ENCODE assay signal across 8 cellular contexts in the genomic region with DNA sequence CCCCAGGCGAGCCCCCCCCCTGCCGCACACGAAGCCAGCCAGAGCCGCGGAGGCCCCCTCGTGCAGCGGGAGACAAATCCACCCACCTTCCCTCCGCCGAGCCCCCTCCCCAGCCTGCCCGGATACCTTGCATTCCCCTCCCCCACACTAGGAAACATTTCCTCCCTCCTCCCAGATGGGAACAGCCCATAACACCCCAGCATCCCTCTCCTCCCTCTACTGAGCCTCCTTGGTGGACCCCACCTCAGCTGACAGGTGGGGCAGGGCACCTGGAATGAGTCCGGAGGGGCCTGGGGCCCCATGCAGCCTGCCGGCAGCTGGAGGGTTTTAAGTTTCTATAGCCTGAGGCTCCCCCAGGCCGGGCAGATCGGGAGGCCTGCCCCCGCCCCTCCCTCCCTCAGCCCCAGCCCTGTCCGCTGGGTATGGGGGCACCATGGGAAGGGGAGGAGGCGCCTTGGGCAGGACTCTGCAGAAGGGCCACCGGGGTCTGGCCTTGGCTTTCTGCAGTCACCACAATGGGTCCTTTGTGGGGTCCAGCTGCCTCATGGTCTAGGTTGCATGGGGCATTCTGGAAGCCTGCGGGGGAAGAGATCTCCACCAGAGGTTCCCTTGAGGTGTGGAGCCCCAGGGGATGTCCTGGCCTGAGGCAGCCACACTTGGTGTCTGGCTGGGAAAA. TPM values are rescaled to one million over a fixed set of nuclear protein-coding genes. Genes with fewer than 3 reads are reported as not detected.
DNase-seq lines count a peak whose midpoint lies in the region; ATAC-seq and TF ChIP-seq lines count a peak whose summit lies in the region.

No MANE protein-coding gene starts in this region.

- H3K27me3 ChIP-seq in Karpas-422 (ENCODE audit: low read length): no peaks in the 10 kb centered on the region

- peaks cover 6% of the 10 kb centered on the region; the same call in 1 of the 2 replicates for H4K20me1 ChIP-seq in Karpas-422 (ENCODE audit: insufficient read depth, low read depth, low read length)

- H3K4me2 ChIP-seq in Karpas-422 (ENCODE audit: low read depth, low read length, poor library complexity, severe bottlenecking): peak overlapping the region; percentile 91

- H3K4me1 Mint-ChIP-seq in brain: peaks cover 33% of the 10 kb centered on the region
- peaks cover 41 to 48% of the 10 kb centered on the region in 2 donors for H3K4me1 Mint-ChIP-seq in stimulated activated naive B cell treated with anti-CD40 and anti-IgM and Interleukin-4, amounts not matched to agents 10 μg/mL and 1 μg/mL and 100 μg/mL, for 72 hours

- H3K9me3 Mint-ChIP-seq in brain: no peaks in the 10 kb centered on the region
- no peaks in the 10 kb centered on the region for H3K9me3 Mint-ChIP-seq in stimulated activated naive B cell treated with anti-CD40 and anti-IgM and Interleukin-4, amounts not matched to agents 10 μg/mL and 1 μg/mL and 100 μg/mL, for 72 hours

- peak overlapping the region; percentile 95 for H3K4me3 ChIP-seq in Karpas-422 (ENCODE audit: low read length)

- no peaks in the 10 kb centered on the region for H3K36me3 ChIP-seq in Karpas-422 (ENCODE audit: insufficient read depth, low read length)

- 0 out of 2 replicates have a peak overlapping the region, but pooled peaks have one; percentile 13 for H3K27ac ChIP-seq in Karpas-422 (ENCODE audit: low read length)

- H3K4me1 ChIP-seq in Karpas-422 (ENCODE audit: low read length): peaks cover 21% of the 10 kb centered on the region

- peaks cover 28% of the 10 kb centered on the region for H3K79me2 ChIP-seq in Karpas-422 (ENCODE audit: low read length)

- H3K9me2 ChIP-seq in Karpas-422 (replicated peaks; ENCODE audit: insufficient read depth, low read length): no peaks in the 10 kb centered on the region

- no peaks in the 10 kb centered on the region for H3K36me3 Mint-ChIP-seq in brain
- H3K36me3 Mint-ChIP-seq in stimulated activated naive B cell treated with anti-CD40 and anti-IgM and Interleukin-4, amounts not matched to agents 10 μg/mL and 1 μg/mL and 100 μg/mL, for 72 hours: peaks cover 0 to 27% of the 10 kb centered on the region in 2 donors

- H3K27ac Mint-ChIP-seq in brain: peak overlapping the region; percentile 45 to 89 (median 81)
- peak overlapping the region; percentile 95 for H3K27ac Mint-ChIP-seq in stimulated activated naive B cell treated with anti-CD40 and anti-IgM and Interleukin-4, amounts not matched to agents 10 μg/mL and 1 μg/mL and 100 μg/mL, for 72 hours

- TF ChIP-seq CTCF in brain (conservative IDR thresholded peaks at IDR 0.05): no peak

- H2AFZ ChIP-seq in Karpas-422 (ENCODE audit: low read length): peak overlapping the region; percentile 42

- DNase-seq in GM03348 (ENCODE audit: low spot score) (peak; percentile 55), Karpas-422 (peak; percentile 56), iPS-NIHi7 (ENCODE audit: extremely low spot score) (peak; percentile 61), pons (ENCODE audit: low spot score) (no peak), NCI-H1930 (lab: John Stamatoyannopoulos, UW) (no peak)
- peak; percentile 29 for DNase-seq in stimulated activated naive B cell treated with anti-CD40 and anti-IgM and Interleukin-4, amounts not matched to agents 10 μg/mL and 1 μg/mL and 100 μg/mL, for 72 hours

- H3K27me3 Mint-ChIP-seq in brain: peaks cover 4% of the 10 kb centered on the region
- no peaks in the 10 kb centered on the region for H3K27me3 Mint-ChIP-seq in stimulated activated naive B cell treated with anti-CD40 and anti-IgM and Interleukin-4, amounts not matched to agents 10 μg/mL and 1 μg/mL and 100 μg/mL, for 72 hours

- H3K4me3 Mint-ChIP-seq in brain: peak overlapping the region; percentile 86 to 91 (median 86)
- H3K4me3 Mint-ChIP-seq in stimulated activated naive B cell treated with anti-CD40 and anti-IgM and Interleukin-4, amounts not matched to agents 10 μg/mL and 1 μg/mL and 100 μg/mL, for 72 hours: peak overlapping the region; percentile 91 to 95

- peak; percentile 24 to 31 for ATAC-seq in stimulated activated naive B cell treated with anti-CD40 and anti-IgM and Interleukin-4, amounts not matched to agents 10 μg/mL and 1 μg/mL and 100 μg/mL, for 72 hours (replicated peaks)
- ATAC-seq in HG02884 (IDR thresholded peaks at IDR 0.05; ENCODE audit: unreplicated experiment): no peak

- H3K9me3 ChIP-seq in Karpas-422 (ENCODE audit: low read length): no peaks in the 10 kb centered on the region

- peak overlapping the region; percentile 82 for H3K9ac ChIP-seq in Karpas-422 (ENCODE audit: low read length)

RNA-seq across cellular contexts. Expression of a gene that starts 0.7 kb away (rescaled TPM):
- total RNA-seq in Karpas-422 (2014; rRNA removed; shearing (Covaris generic); ENCODE audit: low replicate concordance): 54.4 and 67.2 TPM in 2 replicates
- 73.3 TPM for polyA plus RNA-seq in brain (ENCODE audit: insufficient read depth, low read depth, low replicate concordance)

Comparison
In these comparisons a context has a peak if more than half of its experiments do, and no peak if none do; other contexts are left out.
1. DNase-seq: peak in GM03348 (single experiment), Karpas-422 (single experiment), iPS-NIHi7 (single experiment) and stimulated activated naive B cell treated with anti-CD40 and anti-IgM and Interleukin-4, amounts not matched to agents 10 μg/mL and 1 μg/mL and 100 μg/mL, for 72 hours (single experiment); none in pons (single experiment) and NCI-H1930 (0 of 2).